In genomic region chr7:141072548-141073172, GRCh38 we compare ENCODE assay signal across 8 cellular contexts. TPM values are rescaled to one million over a fixed set of nuclear protein-coding genes. Genes with fewer than 3 reads are reported as not detected.
A peak's percentile ranks its signal among the peaks of the same experiment; 100 is the strongest.
DNase-seq lines count a peak whose midpoint lies in the region; ATAC-seq and TF ChIP-seq lines count a peak whose summit lies in the region.

No MANE protein-coding gene starts in this region.

- peak in 2 of 5 donors; percentile 21 to 30 for DNase-seq in CD4-positive, alpha-beta memory T cell
- DNase-seq in HT1080 (ENCODE audit: low read depth) (peak; percentile 27), colonic mucosa (no peak), left lobe of liver (ENCODE audit: low spot score) (no peak), ecto neural progenitor cell (ENCODE audit: low spot score) (no peak), mesenteric fat pad (ENCODE audit: low spot score) (no peak)
- DNase-seq in stimulated activated CD4-positive, alpha-beta T cell treated with anti-CD3 and anti-CD28 coated beads, Interleukin-4, amount 100 ng/mL, for 24 hours: peak; percentile 16

- H3K36me3 Mint-ChIP-seq in CD4-positive, alpha-beta memory T cell: no peaks in the 10 kb centered on the region
- H3K36me3 Mint-ChIP-seq in T-helper 1 cell treated with Interleukin-12 subunit alpha and Interleukin-12 subunit beta and Interleukin-4 antibody, amounts not matched to agents 30 μg/mL and 1 μg/mL, for 36 hours (ENCODE audit: low read depth): no peaks in the 10 kb centered on the region

- no peak overlapping the region for H3K27ac ChIP-seq in CD4-positive, alpha-beta memory T cell (ENCODE audit: low read depth, low read length)
- no peak overlapping the region for H3K27ac ChIP-seq in colonic mucosa

- H3K9ac ChIP-seq in colonic mucosa (ENCODE audit: low read depth in 2 of 2, low read length in 2 of 2): peak overlapping the region in 1 of 2 donors; percentile 24

- peak overlapping the region; percentile 30 to 59 for H3K4me3 ChIP-seq in CD4-positive, alpha-beta memory T cell (ENCODE audit: low read length in 2 of 2)
- H3K4me3 ChIP-seq in colonic mucosa: peak overlapping the region; percentile 53

- peak overlapping the region in 1 of 7 donors; percentile 16 for H3K27ac Mint-ChIP-seq in CD4-positive, alpha-beta memory T cell
- H3K27ac Mint-ChIP-seq in T-helper 1 cell treated with Interleukin-12 subunit alpha and Interleukin-12 subunit beta and Interleukin-4 antibody, amounts not matched to agents 30 μg/mL and 1 μg/mL, for 36 hours: no peak overlapping the region

- H3K4me1 Mint-ChIP-seq in CD4-positive, alpha-beta memory T cell: peaks cover 9 to 35% (median 20%) of the 10 kb centered on the region in 4 donors
- H3K4me1 Mint-ChIP-seq in T-helper 1 cell treated with Interleukin-12 subunit alpha and Interleukin-12 subunit beta and Interleukin-4 antibody, amounts not matched to agents 30 μg/mL and 1 μg/mL, for 36 hours (ENCODE audit: low read depth): peaks cover 14% of the 10 kb centered on the region

- intact Hi-C loops in CD4-positive, alpha-beta memory T cell (cut with micrococcal nuclease): loop anchor here (2.0 kb wide), 1 partner anchor 58 kb away; the partner anchor contains the start of gene MRPS33
- intact Hi-C loops in colonic mucosa (cut with DNase I): no loop called here

- peaks cover 28% of the 10 kb centered on the region in 2 donors for H3K27me3 Mint-ChIP-seq in CD4-positive, alpha-beta memory T cell
- H3K27me3 Mint-ChIP-seq in T-helper 1 cell treated with Interleukin-12 subunit alpha and Interleukin-12 subunit beta and Interleukin-4 antibody, amounts not matched to agents 30 μg/mL and 1 μg/mL, for 36 hours (ENCODE audit: low read depth): peaks cover 40% of the 10 kb centered on the region

- H3K27me3 ChIP-seq in CD4-positive, alpha-beta memory T cell (ENCODE audit: insufficient read depth, low read length): peaks cover 17% of the 10 kb centered on the region
- peaks cover 59% of the 10 kb centered on the region for H3K27me3 ChIP-seq in colonic mucosa

- POLR2A ChIA-PET in CD4-positive, alpha-beta memory T cell (lab: Charles Lee; ENCODE audit: partially characterized antibody): interaction anchor here (0.7 to 1.6 kb wide), 4 partner anchors 19 to 674 kb away, joined by 3 to 9 read pairs (median 4); partner anchors contain the start of genes MRPS33 and SLC37A3

- TF ChIP-seq CTCF in colonic mucosa (IDR thresholded peaks at IDR 0.05): no peak

- no peaks in the 10 kb centered on the region for H3K9me3 ChIP-seq in CD4-positive, alpha-beta memory T cell (ENCODE audit: control insufficient read depth in 1 of 2, low read length in 2 of 2)
- no peaks in the 10 kb centered on the region for H3K9me3 ChIP-seq in colonic mucosa

- CTCF ChIA-PET in CD4-positive, alpha-beta memory T cell (lab: Charles Lee; ENCODE audit: partially characterized antibody): interaction anchor here (0.6 to 1.5 kb wide), 3 partner anchors 58 to 544 kb away, joined by 3 to 7 read pairs (median 4); partner anchors contain the start of gene MRPS33

- peak; percentile 52 for ATAC-seq in left lobe of liver

- no peaks in the 10 kb centered on the region for H3K36me3 ChIP-seq in CD4-positive, alpha-beta memory T cell (ENCODE audit: insufficient read depth, low read length)
- no peaks in the 10 kb centered on the region for H3K36me3 ChIP-seq in colonic mucosa

- peak overlapping the region; percentile 82 to 94 (median 86) for H3K4me3 Mint-ChIP-seq in CD4-positive, alpha-beta memory T cell
- H3K4me3 Mint-ChIP-seq in T-helper 1 cell treated with Interleukin-12 subunit alpha and Interleukin-12 subunit beta and Interleukin-4 antibody, amounts not matched to agents 30 μg/mL and 1 μg/mL, for 36 hours: peak overlapping the region; percentile 89

- H3K9me3 Mint-ChIP-seq in CD4-positive, alpha-beta memory T cell: peaks cover 0 to 2% (median 0%) of the 10 kb centered on the region in 8 donors
- H3K9me3 Mint-ChIP-seq in T-helper 1 cell treated with Interleukin-12 subunit alpha and Interleukin-12 subunit beta and Interleukin-4 antibody, amounts not matched to agents 30 μg/mL and 1 μg/mL, for 36 hours: no peaks in the 10 kb centered on the region

- peaks cover 24% of the 10 kb centered on the region for H3K4me1 ChIP-seq in CD4-positive, alpha-beta memory T cell (ENCODE audit: insufficient read depth, low read length)
- peaks cover 4% of the 10 kb centered on the region for H3K4me1 ChIP-seq in colonic mucosa

RNA-seq across cellular contexts. Expression of gene TMEM178B, which starts 1.2 kb away (rescaled TPM):
- total RNA-seq in CD4-positive, alpha-beta memory T cell: under 1 TPM; 0.76 to 0.89 TPM
- polyA plus RNA-seq in CD4-positive, alpha-beta memory T cell: under 1 TPM; 0.20 to 0.23 TPM
- 0.07 TPM in 1 of 2 replicates, not detected in the other for total RNA-seq in HT1080 (2014; rRNA removed; shearing (Covaris generic))
- 0.05 and 0.10 TPM in 2 replicates for polyA plus RNA-seq in HT1080 (2015; cell fraction: cytosol; rRNA removed)
- polyA plus RNA-seq in HT1080 (2015; cell fraction: nucleus; rRNA removed): 0.05 and 0.10 TPM in 2 replicates
- total RNA-seq in colonic mucosa (1 to 10 TPM in 1 of 2 donors, under 1 TPM in 1; 0.17 to 1.1 TPM), left lobe of liver (not detected), mesenteric fat pad (0.74 TPM)

RNA-seq across cellular contexts. Expression of gene MRPS33, which starts 57.9 kb away (rescaled TPM):
- 10 to 100 TPM; 46.7 to 48.0 TPM for total RNA-seq in CD4-positive, alpha-beta memory T cell
- 10 to 100 TPM; 80.0 to 88.0 TPM for polyA plus RNA-seq in CD4-positive, alpha-beta memory T cell
- 74.5 and 92.9 TPM in 2 replicates for total RNA-seq in HT1080 (2014; rRNA removed; shearing (Covaris generic))
- polyA plus RNA-seq in HT1080 (2015; cell fraction: cytosol; rRNA removed): 44.9 and 61.6 TPM in 2 replicates
- polyA plus RNA-seq in HT1080 (2015; cell fraction: nucleus; rRNA removed): 22.2 and 26.0 TPM in 2 replicates
- total RNA-seq in colonic mucosa: 100 to 1,000 TPM in 1 of 2 donors, 10 to 100 TPM in 1; 77.3 to 123 TPM
- total RNA-seq in left lobe of liver: 33.2 TPM
- 41.9 TPM for total RNA-seq in mesenteric fat pad

Comparison
In these comparisons a context has a peak if more than half of its experiments do, and no peak if none do; other contexts are left out.
1. DNase-seq: peak in HT1080 (single experiment) and stimulated activated CD4-positive, alpha-beta T cell treated with anti-CD3 and anti-CD28 coated beads, Interleukin-4, amount 100 ng/mL, for 24 hours (single experiment); none in colonic mucosa (single experiment), left lobe of liver (single experiment), ecto neural progenitor cell (single experiment) and mesenteric fat pad (single experiment).